16 cellular contexts compared by ENCODE assay signal in genomic region chr11:27679136-27680015, GRCh38. TPM values are rescaled to one million over a fixed set of nuclear protein-coding genes. Genes with fewer than 3 reads are reported as not detected.
"Had no signal": no experiment of that assay in that cellular context is flagged by ENCODE, and none has a peak within 500 bp of the region (broad histone marks: within the 10 kb centered on the region; RNA-seq: fewer than 3 reads in every experiment).

No MANE protein-coding gene starts in this region.

- H3K4me3 ChIP-seq: breast epithelium, heart left ventricle, left lung, prostate gland, sigmoid colon had no signal

- H3K27me3 ChIP-seq: breast epithelium, heart left ventricle, left lung, sigmoid colon had no signal

- H3K4me1 ChIP-seq: breast epithelium, left lung, prostate gland, sigmoid colon had no signal

- H3K27ac ChIP-seq: breast epithelium, heart left ventricle, left lung, prostate gland, sigmoid colon had no signal

- H3K36me3 ChIP-seq: breast epithelium, heart left ventricle, left lung, prostate gland, sigmoid colon had no signal

- DNase-seq: activated CD4-positive, alpha-beta T cell treated with anti-CD3 and anti-CD28 coated beads, Interleukin-2, amount 50 U/mL, for 4 hours; activated effector memory CD4-positive, alpha-beta T cell treated with anti-CD3 and anti-CD28 coated beads, Interleukin-2, amount 50 U/mL, for 16 hours; activated naive CD8-positive, alpha-beta T cell treated with anti-CD3 and anti-CD28 coated beads for 36 hours; activated T-cell treated with anti-CD3 and anti-CD28 coated beads, Interleukin-2, amount 50 U/mL, for 4 hours; anterior cingulate cortex; heart left ventricle; islet precursor cell; left lung; occipital lobe; sigmoid colon; stimulated activated CD4-positive, alpha-beta T cell treated with anti-CD3 and anti-CD28 coated beads, Interleukin-2, amount 100 ng/mL, for 24 hours; stimulated activated naive CD4-positive, alpha-beta T cell treated with Interleukin-2 at 50 U/mL for 16 hours; trophoblast cell had no signal

- H3K9me3 ChIP-seq: left lung, prostate gland, sigmoid colon had no signal

- ATAC-seq: activated T-cell treated with anti-CD3 and anti-CD28 coated beads, Interleukin-2, amount 50 U/mL, for 4 hours; heart left ventricle; left lung had no signal

RNA-seq across cellular contexts. Expression of gene BDNF, which starts 20.9 kb away (rescaled TPM):
- total RNA-seq: activated naive CD8-positive, alpha-beta T cell treated with anti-CD3 and anti-CD28 coated beads for 36 hours; T-helper 2 cell treated with Interferon-gamma antibody and Interleukin-4, amounts not matched to agents 100 ng/mL and 5 ng/mL, for 36 hours had no signal
